ENCODE assay signal across 2 cellular contexts in the genomic region with DNA sequence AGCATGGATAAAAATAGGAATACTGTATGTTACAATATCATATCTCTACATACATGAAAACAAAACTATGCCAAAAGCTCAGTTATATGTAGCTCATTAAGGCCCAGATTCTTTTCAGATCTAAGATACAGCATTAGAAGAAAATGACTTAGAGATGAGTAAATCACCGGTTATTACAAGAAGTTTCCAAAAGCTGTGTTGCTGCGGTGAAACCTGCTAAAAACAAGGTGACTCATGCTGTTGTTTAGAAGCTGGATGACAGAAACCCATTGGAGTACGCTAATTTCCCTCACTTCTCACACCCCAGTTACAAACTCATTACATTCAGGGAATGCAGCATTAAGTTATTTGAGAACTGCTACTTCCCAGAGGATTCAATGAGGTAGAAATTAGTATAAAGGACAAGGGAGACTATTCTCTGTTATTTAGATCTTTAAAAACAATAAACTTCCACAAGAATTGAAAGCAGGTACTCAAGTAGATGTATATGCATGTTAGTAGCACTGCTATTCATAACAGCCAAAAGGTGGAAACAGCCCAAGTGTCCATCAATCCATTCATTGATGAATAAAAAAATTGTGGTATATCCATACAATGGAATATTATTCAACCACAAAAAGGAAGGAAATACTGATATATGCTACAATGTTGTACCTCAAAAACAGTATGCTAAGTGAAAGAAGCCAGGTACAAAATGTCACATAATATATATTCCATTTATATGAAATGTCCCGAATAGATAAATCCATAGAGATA.
A peak's percentile ranks its signal among the peaks of the same experiment; 100 is the strongest.
TF ChIP-seq lines count a peak whose summit lies in the region.

No MANE protein-coding gene starts in this region.

TF ChIP-seq in IMR-90, 13 proteins besides CTCF, POLR2A, EP300 and RAD21:
- TF ChIP-seq RFX5 (IDR thresholded peaks at IDR 0.05; ENCODE audit: low read depth, low read length) (no peak), RCOR1 (IDR thresholded peaks at IDR 0.05; ENCODE audit: insufficient replicate concordance, low read length) (no peak), FOS (IDR thresholded peaks at IDR 0.05; ENCODE audit: low read depth, low read length) (peak; percentile 51; the same call in 1 of the 2 replicates)

TF ChIP-seq in GM12891, 5 proteins besides CTCF, POLR2A, EP300 and RAD21:
- TF ChIP-seq TAF1 (IDR thresholded peaks at IDR 0.05; ENCODE audit: low read depth, low read length): no peak
- no peak for TF ChIP-seq PAX5 (IDR thresholded peaks at IDR 0.05; ENCODE audit: insufficient read depth, low read length, severe bottlenecking)
- no peak for TF ChIP-seq POLR2AphosphoS5 (IDR thresholded peaks at IDR 0.05; ENCODE audit: low read depth, low read length)
- TF ChIP-seq SPI1 (IDR thresholded peaks at IDR 0.05; ENCODE audit: low read depth, low read length): no peak
- TF ChIP-seq POU2F2 (IDR thresholded peaks at IDR 0.05; ENCODE audit: low read depth, low read length): no peak
